In genomic region chr14:81138429-81138828, GRCh38 we compare ENCODE assay signal across 35 cellular contexts.
"Had no signal": no experiment of that assay in that cellular context is flagged by ENCODE, and none has a peak within 500 bp of the region (broad histone marks: within the 10 kb centered on the region; RNA-seq: fewer than 3 reads in every experiment).

No MANE protein-coding gene starts in this region.

- H3K9me3 ChIP-seq: MG63 had no signal

- H3K27ac ChIP-seq: KMS-11 had no signal

- H3K36me3 ChIP-seq: MG63 had no signal

- H3K4me3 ChIP-seq: MG63 had no signal

- DNase-seq: Karpas-422, Kasumi-1, MG63, MM.1S, MV-4-11, NCI-H1048, NCI-H1092, NCI-H1092 treated with DMSO at 0.1 percent for 48 hours, NCI-H1105, NCI-H1105 treated with DMSO at 0.1 percent for 48 hours, NCI-H1417, NCI-H1417 treated with DMSO at 0.1 percent for 48 hours, NCI-H1436, NCI-H1436 treated with DMSO at 0.1 percent for 48 hours, NCI-H146, NCI-H1694, NCI-H1694 treated with DMSO at 0.1 percent for 48 hours, NCI-H187, NCI-H187 treated with DMSO at 0.1 percent for 48 hours, NCI-H1930, NCI-H2029, NCI-H2029 treated with DMSO at 0.1 percent for 48 hours, NCI-H2081, NCI-H2081 treated with DMSO at 0.1 percent for 48 hours, NCI-H2107, NCI-H2171, NCI-H2171 treated with DMSO at 0.1 percent for 48 hours, NCI-H2227 treated with DMSO at 0.1 percent for 48 hours, NCI-H226, NCI-H345, NCI-H446, NCI-H446 treated with DMSO at 0.1 percent for 48 hours, NCI-H510A, NCI-H510A treated with DMSO at 0.1 percent for 48 hours had no signal

- H3K9ac ChIP-seq: KMS-11 had no signal

- H3K27me3 ChIP-seq: MG63 had no signal

- H3K4me2 ChIP-seq: KMS-11 had no signal
